ENCODE assay signal across 19 cellular contexts in genomic region chr3:69249001-69249400, GRCh38.
A peak's percentile ranks its signal among the peaks of the same experiment; 100 is the strongest.
DNase-seq lines count a peak whose midpoint lies in the region; ATAC-seq, FAIRE-seq and TF ChIP-seq lines count a peak whose summit lies in the region.
"Had no signal": no experiment of that assay in that cellular context is flagged by ENCODE, and none has a peak within 500 bp of the region (broad histone marks: within the 10 kb centered on the region; RNA-seq: fewer than 3 reads in every experiment).

No MANE protein-coding gene starts in this region.

- H3K36me3 ChIP-seq in astrocyte (ENCODE audit: insufficient read depth, low read length) (no peaks in the 10 kb centered on the region), mesenchymal stem cell (ENCODE audit: control insufficient read depth in 1 of 2, insufficient read depth in 2 of 2, low read depth in 1 of 2, low read length in 2 of 2) (no peaks in the 10 kb centered on the region), thyroid gland (no peaks in the 10 kb centered on the region), heart right ventricle (peaks cover 0 to 20% (median 0%) of the 10 kb centered on the region in 9 donors)
- H3K36me3 ChIP-seq: breast epithelium, MG63, SJCRH30 had no signal

- H3K14ac ChIP-seq in mesenchymal stem cell (ENCODE audit: low read length in 2 of 2) = no peak overlapping the region

- no peak overlapping the region for H2BK15ac ChIP-seq in mesenchymal stem cell (ENCODE audit: low read depth, poor library complexity, severe bottlenecking)

- no peak overlapping the region for H4K8ac ChIP-seq in mesenchymal stem cell (ENCODE audit: low read length)

- H3K79me2 ChIP-seq in astrocyte (ENCODE audit: insufficient read depth, low read length) = no peaks in the 10 kb centered on the region

- H3K9me3 Mint-ChIP-seq in activated naive CD4-positive, alpha-beta T cell treated with anti-CD3 and anti-CD28 coated beads, Interleukin-2, amount 10 ng/mL, durations not matched to agents 7 days and 5 days = no peaks in the 10 kb centered on the region
- no peaks in the 10 kb centered on the region for H3K9me3 Mint-ChIP-seq in astrocyte (ENCODE audit: unreplicated experiment)

- no peaks in the 10 kb centered on the region for H4K20me1 ChIP-seq in astrocyte (ENCODE audit: insufficient read depth, low read length)

- H3K4me1 Mint-ChIP-seq in activated naive CD4-positive, alpha-beta T cell treated with anti-CD3 and anti-CD28 coated beads, Interleukin-2, amount 10 ng/mL, durations not matched to agents 7 days and 5 days = peaks cover 13% of the 10 kb centered on the region
- H3K4me1 Mint-ChIP-seq in astrocyte (ENCODE audit: low read depth, unreplicated experiment) = peaks cover 17% of the 10 kb centered on the region

- no peak overlapping the region for H3K27ac ChIP-seq in astrocyte (ENCODE audit: low read depth, low read length)
- H3K27ac ChIP-seq in mesenchymal stem cell (ENCODE audit: low read length, poor library complexity, severe bottlenecking) = peak overlapping the region; percentile 85
- peak overlapping the region; percentile 47 to 85 (median 77) for H3K27ac ChIP-seq in thyroid gland
- H3K27ac ChIP-seq in heart right ventricle = no peak overlapping the region
- H3K27ac ChIP-seq: breast epithelium, SJCRH30, upper lobe of right lung had no signal

- H3K4me2 ChIP-seq in astrocyte (ENCODE audit: low read length) (no peak overlapping the region), mesenchymal stem cell (ENCODE audit: low read length, poor library complexity, severe bottlenecking) (peak overlapping the region; percentile 69)

- WGBS in mesenchymal stem cell = 58% methylated on average over 1 of the region's 2 CpGs
- 67 to 76% methylated on average over 2 of the region's 2 CpGs for WGBS in thyroid gland, 2 donors
- WGBS in heart right ventricle, 2 donors = 69 to 81% methylated on average over 2 of the region's 2 CpGs

- peaks cover 61% of the 10 kb centered on the region for H3K27me3 ChIP-seq in astrocyte (ENCODE audit: insufficient read depth, low read length)
- H3K27me3 ChIP-seq in mesenchymal stem cell (ENCODE audit: control insufficient read depth in 1 of 2, insufficient read depth in 1 of 2, low read length in 2 of 2) = no peaks in the 10 kb centered on the region
- no peaks in the 10 kb centered on the region for H3K27me3 ChIP-seq in thyroid gland
- no peaks in the 10 kb centered on the region for H3K27me3 ChIP-seq in heart right ventricle
- H3K27me3 ChIP-seq: breast epithelium, MG63, SJCRH30, upper lobe of right lung had no signal

- peaks cover 6% of the 10 kb centered on the region for H3K27me3 Mint-ChIP-seq in activated naive CD4-positive, alpha-beta T cell treated with anti-CD3 and anti-CD28 coated beads, Interleukin-2, amount 10 ng/mL, durations not matched to agents 7 days and 5 days
- no peaks in the 10 kb centered on the region for H3K27me3 Mint-ChIP-seq in astrocyte (ENCODE audit: low read depth, unreplicated experiment)

- no peak overlapping the region for H2BK5ac ChIP-seq in mesenchymal stem cell (ENCODE audit: low read depth, low read length, poor library complexity, severe bottlenecking)

- H3K18ac ChIP-seq in mesenchymal stem cell (ENCODE audit: low read depth in 1 of 2, low read length in 2 of 2) = no peak overlapping the region

- H3K4ac ChIP-seq in mesenchymal stem cell (ENCODE audit: low read depth in 1 of 2, low read length in 2 of 2) = no peak overlapping the region

- H3K27ac Mint-ChIP-seq in activated naive CD4-positive, alpha-beta T cell treated with anti-CD3 and anti-CD28 coated beads, Interleukin-2, amount 10 ng/mL, durations not matched to agents 7 days and 5 days = no peak overlapping the region
- H3K27ac Mint-ChIP-seq in astrocyte (ENCODE audit: unreplicated experiment) = no peak overlapping the region

- H3K9ac ChIP-seq in astrocyte (ENCODE audit: low read length) (no peak overlapping the region), mesenchymal stem cell (ENCODE audit: low read length) (no peak overlapping the region)

- CTCF ChIA-PET in activated naive CD4-positive, alpha-beta T cell treated with anti-CD3 and anti-CD28 coated beads, Interleukin-2, amount 10 ng/mL, durations not matched to agents 7 days and 5 days (lab: Charles Lee) = interaction anchor here (0.6 to 3.3 kb wide), 4 partner anchors 57 to 355 kb away, joined by 3 to 12 read pairs (median 4); no protein-coding TSS in a partner anchor

- no peaks in the 10 kb centered on the region for H3K36me3 Mint-ChIP-seq in activated naive CD4-positive, alpha-beta T cell treated with anti-CD3 and anti-CD28 coated beads, Interleukin-2, amount 10 ng/mL, durations not matched to agents 7 days and 5 days
- H3K36me3 Mint-ChIP-seq in astrocyte (ENCODE audit: low read depth, unreplicated experiment) = no peaks in the 10 kb centered on the region

- H4K91ac ChIP-seq in mesenchymal stem cell (ENCODE audit: low read length) = no peak overlapping the region

- H3K4me3 Mint-ChIP-seq in activated naive CD4-positive, alpha-beta T cell treated with anti-CD3 and anti-CD28 coated beads, Interleukin-2, amount 10 ng/mL, durations not matched to agents 7 days and 5 days = peak overlapping the region; percentile 54
- H3K4me3 Mint-ChIP-seq in astrocyte (ENCODE audit: unreplicated experiment) = peak overlapping the region; percentile 86

- TF ChIP-seq CTCF in astrocyte (IDR thresholded peaks at IDR 0.05; ENCODE audit: insufficient read depth, low read depth, low read length) (no peak), thyroid gland (IDR thresholded peaks at IDR 0.05) (no peak), heart right ventricle (IDR thresholded peaks at IDR 0.05) (no peak)

- peaks cover 7% of the 10 kb centered on the region for H3K79me1 ChIP-seq in mesenchymal stem cell (replicated peaks; ENCODE audit: low read length, poor library complexity, severe bottlenecking)

- no peak overlapping the region for H2AK5ac ChIP-seq in mesenchymal stem cell (ENCODE audit: low read length, severe bottlenecking)

- H2AFZ ChIP-seq in astrocyte (ENCODE audit: low read depth, low read length) (no peak overlapping the region), mesenchymal stem cell (ENCODE audit: low read depth, low read length) (no peak overlapping the region)

- H2BK120ac ChIP-seq in mesenchymal stem cell (ENCODE audit: low read depth, low read length) = no peak overlapping the region

- no peaks in the 10 kb centered on the region for H3K4me1 ChIP-seq in astrocyte (ENCODE audit: insufficient read depth, low read length)
- H3K4me1 ChIP-seq in mesenchymal stem cell (ENCODE audit: control insufficient read depth, insufficient read depth, low read depth, low read length) = peaks cover 16% of the 10 kb centered on the region
- H3K4me1 ChIP-seq in thyroid gland = peaks cover 43 to 54% of the 10 kb centered on the region in 2 donors
- peaks cover 0 to 6% (median 0%) of the 10 kb centered on the region in 9 donors for H3K4me1 ChIP-seq in heart right ventricle
- H3K4me1 ChIP-seq: breast epithelium, SJCRH30 had no signal

- DNase-seq in activated naive CD4-positive, alpha-beta T cell treated with anti-CD3 and anti-CD28 coated beads, Interleukin-2, amount 10 ng/mL, durations not matched to agents 7 days and 5 days = no peak
- no peak for DNase-seq in activated naive CD4-positive, alpha-beta T cell (lab: John Stamatoyannopoulos, UW)
- DNase-seq in astrocyte (ENCODE audit: low read depth) (no peak), mesenchymal stem cell (no peak), thyroid gland (no peak), heart right ventricle (no peak)
- DNase-seq: activated CD4-positive, alpha-beta T cell treated with anti-CD3 and anti-CD28 coated beads, Interleukin-2, amount 50 U/mL, for 1 hour; activated effector memory CD4-positive, alpha-beta T cell treated with anti-CD3 and anti-CD28 coated beads, Interleukin-2, amount 50 U/mL, for 16 hours; effector CD4-positive, alpha-beta T cell; mammary epithelial cell; MG63; NCI-H1930; occipital lobe; upper lobe of right lung had no signal

- TF ChIP-seq POLR2A in thyroid gland (IDR thresholded peaks at IDR 0.05) = no peak

- intact Hi-C loops in thyroid gland (cut with DNase I) (no loop called here), heart right ventricle (cut with DNase I) (no loop called here)

- no peak overlapping the region for H2BK12ac ChIP-seq in mesenchymal stem cell (ENCODE audit: low read length in 2 of 2)

- FAIRE-seq in astrocyte (lab: Jason Lieb, UNC) = no peak
- FAIRE-seq: H54 had no signal

- no peaks in the 10 kb centered on the region for H3K9me3 ChIP-seq in astrocyte (ENCODE audit: insufficient read depth, low read depth, low read length)
- H3K9me3 ChIP-seq in mesenchymal stem cell (ENCODE audit: control insufficient read depth, low read length) = no peaks in the 10 kb centered on the region
- H3K9me3 ChIP-seq in thyroid gland = no peaks in the 10 kb centered on the region
- no peaks in the 10 kb centered on the region for H3K9me3 ChIP-seq in heart right ventricle
- H3K9me3 ChIP-seq: breast epithelium, MG63, SJCRH30, upper lobe of right lung had no signal

- no peak for ATAC-seq in HG03159 (IDR thresholded peaks at IDR 0.05; ENCODE audit: unreplicated experiment)
- ATAC-seq in HG03280 (IDR thresholded peaks at IDR 0.05; ENCODE audit: unreplicated experiment) = no peak
- ATAC-seq in heart right ventricle = no peak
- ATAC-seq: upper lobe of right lung had no signal

- H3K23ac ChIP-seq in mesenchymal stem cell (ENCODE audit: low read length in 2 of 2) = no peak overlapping the region

- H3K4me3 ChIP-seq in astrocyte (ENCODE audit: insufficient read depth, low read depth, low read length) (no peak overlapping the region), mesenchymal stem cell (ENCODE audit: insufficient read depth in 1 of 2, low read depth in 1 of 2, low read length in 2 of 2) (no peak overlapping the region), thyroid gland (replicated peaks in 1 of 3) (no peak overlapping the region), heart right ventricle (no peak overlapping the region)
- H3K4me3 ChIP-seq: MG63, SJCRH30 had no signal

Comparison
In these comparisons a context has a peak if more than half of its experiments do, and no peak if none do; other contexts are left out.
1. H3K27ac ChIP-seq: peak in mesenchymal stem cell (single experiment) and thyroid gland (3 of 3); none in astrocyte (single experiment) and heart right ventricle (0 of 10).